7 cellular contexts compared by ENCODE assay signal in the genomic region with DNA sequence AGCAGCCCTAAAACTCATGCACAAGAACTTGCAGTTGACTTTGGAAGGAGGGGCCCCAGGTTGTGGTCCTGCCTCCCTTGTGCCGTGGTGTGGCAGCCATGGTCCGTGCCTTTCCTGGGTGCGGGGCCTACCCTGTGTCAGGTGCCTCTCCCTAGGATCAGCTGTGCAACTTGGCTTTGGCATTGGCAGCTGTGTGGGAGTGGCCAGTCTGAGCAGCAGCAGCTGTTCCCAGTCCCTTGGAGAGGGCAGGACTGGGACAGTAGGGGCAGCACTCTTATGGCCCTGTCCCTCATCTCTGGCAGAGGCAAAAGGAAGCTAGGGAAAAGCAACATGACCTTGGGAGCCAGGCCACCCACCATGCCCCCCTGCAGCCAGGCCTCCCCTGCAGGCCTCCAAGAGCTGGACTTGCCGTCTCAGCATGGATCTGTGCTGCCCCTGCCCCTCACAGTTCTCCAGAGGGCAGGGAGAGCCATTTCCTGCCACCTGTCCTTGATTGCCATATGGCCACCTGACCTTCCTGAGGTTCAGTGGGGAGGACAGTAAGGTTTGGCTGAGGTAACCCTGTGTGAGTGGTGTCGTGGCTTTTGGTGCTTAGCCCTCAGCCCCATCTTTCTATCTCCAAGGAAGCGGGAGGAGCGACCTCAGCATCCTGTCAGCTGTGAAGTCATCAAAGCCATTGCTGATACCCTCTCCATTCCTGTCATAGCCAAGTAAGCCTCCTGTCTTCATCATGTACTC. TPM values are rescaled to one million over a fixed set of nuclear protein-coding genes. Genes with fewer than 3 reads are reported as not detected.
A peak's percentile ranks its signal among the peaks of the same experiment; 100 is the strongest.
DNase-seq lines count a peak whose midpoint lies in the region; ATAC-seq and TF ChIP-seq lines count a peak whose summit lies in the region.

No MANE protein-coding gene starts in this region.

- H3K27me3 Mint-ChIP-seq in dendritic cell treated with granulocyte-macrophage colony-stimulating factor and Interleukin-4, amounts not matched to agents 40 ng/mL and 50 ng/mL, for 4 days = no peaks in the 10 kb centered on the region

- H3K27me3 ChIP-seq in Peyer's patch = no peaks in the 10 kb centered on the region
- no peaks in the 10 kb centered on the region for H3K27me3 ChIP-seq in skeletal muscle tissue (ENCODE audit: control insufficient read depth in 3 of 3, insufficient read depth in 3 of 3, low read length in 3 of 3)
- no peaks in the 10 kb centered on the region for H3K27me3 ChIP-seq in esophagus squamous epithelium

- TF ChIP-seq POLR2A in Peyer's patch (IDR thresholded peaks at IDR 0.05) (no peak), esophagus squamous epithelium (IDR thresholded peaks at IDR 0.05) (no peak)

- no peaks in the 10 kb centered on the region for H3K9me3 Mint-ChIP-seq in dendritic cell treated with granulocyte-macrophage colony-stimulating factor and Interleukin-4, amounts not matched to agents 40 ng/mL and 50 ng/mL, for 4 days

- DNase-seq in Jurkat, Clone E6-1 (ENCODE audit: low read depth, low spot score) = peak; percentile 92
- DNase-seq in Peyer's patch (peak in 2 of 3 donors; percentile 82 to 83), esophagus squamous epithelium (lab: John Stamatoyannopoulos, UW) (no peak)

- no peak overlapping the region for H3K4me3 ChIP-seq in Jurkat, Clone E6-1 (ENCODE audit: low read length)
- no peak overlapping the region for H3K4me3 ChIP-seq in Peyer's patch
- H3K4me3 ChIP-seq in skeletal muscle tissue (ENCODE audit: low read length in 3 of 3) = peak overlapping the region; percentile 52 to 58 (median 56)
- H3K4me3 ChIP-seq in esophagus squamous epithelium = no peak overlapping the region

- TF ChIP-seq CTCF in Peyer's patch (IDR thresholded peaks at IDR 0.05) (peak in 1 of 6 experiments; percentile 48), esophagus squamous epithelium (IDR thresholded peaks at IDR 0.05) (no peak)

- H3K9ac ChIP-seq in skeletal muscle tissue (ENCODE audit: low read depth in 1 of 3, low read length in 3 of 3) = peak overlapping the region; percentile 36 to 74 (median 54)

- ATAC-seq in GM18519 (IDR thresholded peaks at IDR 0.05; ENCODE audit: low FRiP score, unreplicated experiment) = no peak
- ATAC-seq in GM21526 (IDR thresholded peaks at IDR 0.05; ENCODE audit: low FRiP score, unreplicated experiment) = no peak

- H3K4me3 Mint-ChIP-seq in dendritic cell treated with granulocyte-macrophage colony-stimulating factor and Interleukin-4, amounts not matched to agents 40 ng/mL and 50 ng/mL, for 4 days = no peak overlapping the region

- H3K36me3 Mint-ChIP-seq in dendritic cell treated with granulocyte-macrophage colony-stimulating factor and Interleukin-4, amounts not matched to agents 40 ng/mL and 50 ng/mL, for 4 days (ENCODE audit: low read depth) = peaks cover 88% of the 10 kb centered on the region

- H3K4me1 Mint-ChIP-seq in dendritic cell treated with granulocyte-macrophage colony-stimulating factor and Interleukin-4, amounts not matched to agents 40 ng/mL and 50 ng/mL, for 4 days (ENCODE audit: low read depth) = peaks cover 39% of the 10 kb centered on the region

- H3K27ac Mint-ChIP-seq in dendritic cell treated with granulocyte-macrophage colony-stimulating factor and Interleukin-4, amounts not matched to agents 40 ng/mL and 50 ng/mL, for 4 days = peak overlapping the region; percentile 55

- H3K9me3 ChIP-seq in Peyer's patch (no peaks in the 10 kb centered on the region), skeletal muscle tissue (ENCODE audit: control insufficient read depth in 3 of 3, low read length in 3 of 3) (no peaks in the 10 kb centered on the region), esophagus squamous epithelium (no peaks in the 10 kb centered on the region)

- intact Hi-C loops in dendritic cell treated with granulocyte-macrophage colony-stimulating factor and Interleukin-4, amounts not matched to agents 40 ng/mL and 50 ng/mL, for 4 days (cut with micrococcal nuclease) = loop anchor here (10.0 kb wide), 2 partner anchors 155 to 255 kb away; no protein-coding TSS in a partner anchor
- intact Hi-C loops in esophagus squamous epithelium (cut with DNase I) = no loop called here

- H3K36me3 ChIP-seq in Peyer's patch (peaks cover 0 to 17% (median 0%) of the 10 kb centered on the region in 3 donors), skeletal muscle tissue (ENCODE audit: control insufficient read depth in 3 of 3, insufficient read depth in 3 of 3, low read length in 3 of 3) (peaks cover 9 to 21% (median 12%) of the 10 kb centered on the region in 3 donors), esophagus squamous epithelium (peaks cover 0 to 82% (median 3%) of the 10 kb centered on the region in 3 donors)

- H3K27ac ChIP-seq in Peyer's patch (peak overlapping the region in 3 of 4 donors; percentile 22 to 58 (median 38)), skeletal muscle tissue (ENCODE audit: low read depth, low read length) (peak overlapping the region; percentile 77), esophagus squamous epithelium (peak overlapping the region in 2 of 4 donors; percentile 28 to 29)

- WGBS in esophagus squamous epithelium, 2 donors = 100% methylated on average over 1 to 3 of the region's 7 CpGs

- H3K4me1 ChIP-seq in Peyer's patch (peaks cover 0 to 37% (median 30%) of the 10 kb centered on the region in 4 donors), skeletal muscle tissue (ENCODE audit: control insufficient read depth in 3 of 3, insufficient read depth in 3 of 3, low read length in 3 of 3) (peaks cover 61 to 79% (median 68%) of the 10 kb centered on the region in 3 donors), esophagus squamous epithelium (peaks cover 18 to 66% (median 37%) of the 10 kb centered on the region in 3 donors)

RNA-seq across cellular contexts. Expression of gene NFATC3, which starts 15.5 kb away (rescaled TPM):
- 29.8 TPM for polyA plus RNA-seq in Jurkat, Clone E6-1 (2012; ENCODE audit: insufficient read depth, insufficient read length)
- 10 to 100 TPM; 40.5 to 72.0 (median 61.0) TPM for total RNA-seq in Peyer's patch
- total RNA-seq in skeletal muscle tissue = 29.2 TPM
- total RNA-seq in esophagus squamous epithelium = 10 to 100 TPM; 18.6 to 30.9 (median 20.5) TPM

RNA-seq across cellular contexts. Expression of gene DUS2, which starts 46.6 kb away (rescaled TPM):
- polyA plus RNA-seq in Jurkat, Clone E6-1 (2012; ENCODE audit: insufficient read depth, insufficient read length) = 30.2 TPM
- total RNA-seq in Peyer's patch (10 to 100 TPM; 15.3 to 38.8 (median 21.2) TPM), skeletal muscle tissue (15.1 TPM), esophagus squamous epithelium (10 to 100 TPM in 3 of 4 donors, 1 to 10 TPM in 1; 9.9 to 26.1 (median 14.7) TPM)

RNA-seq across cellular contexts. Expression of gene DDX28, which starts 46.6 kb away (rescaled TPM):
- polyA plus RNA-seq in Jurkat, Clone E6-1 (2012; ENCODE audit: insufficient read depth, insufficient read length) = 19.9 TPM
- total RNA-seq in Peyer's patch (1 to 10 TPM; 3.4 to 6.7 (median 4.1) TPM), skeletal muscle tissue (14.1 TPM), esophagus squamous epithelium (10 to 100 TPM in 3 of 4 donors, 1 to 10 TPM in 1; 9.7 to 12.8 (median 11.6) TPM)

RNA-seq across cellular contexts. Expression of gene DPEP2NB, which starts 54.0 kb away (rescaled TPM):
- polyA plus RNA-seq in Jurkat, Clone E6-1 (2012; ENCODE audit: insufficient read depth, insufficient read length) = not detected
- total RNA-seq in Peyer's patch = not detected
- total RNA-seq in skeletal muscle tissue = not detected
- total RNA-seq in esophagus squamous epithelium = not detected

Comparison
In these comparisons a context has a peak if more than half of its experiments do, and no peak if none do; other contexts are left out.
1. H3K4me3 ChIP-seq: peak in skeletal muscle tissue (3 of 3); none in Jurkat, Clone E6-1 (single experiment), Peyer's patch (0 of 4) and esophagus squamous epithelium (0 of 4).